Comparison of ENCODE assay signal across 1 cellular context in genomic region chr22:41286639-41287091, GRCh38.
TF ChIP-seq lines count a peak whose summit lies in the region.

No MANE protein-coding gene starts in this region.

TF ChIP-seq in GM12878, 131 proteins besides CTCF, POLR2A, EP300 and RAD21 (continued from another document and continues in another):
- TF ChIP-seq NRF1 (conservative IDR thresholded peaks at IDR 0.05; ENCODE audit: low read depth, low read length) = no peak
- no peak for TF ChIP-seq CHD4 (IDR thresholded peaks at IDR 0.05)
- TF ChIP-seq, protein P1, sequence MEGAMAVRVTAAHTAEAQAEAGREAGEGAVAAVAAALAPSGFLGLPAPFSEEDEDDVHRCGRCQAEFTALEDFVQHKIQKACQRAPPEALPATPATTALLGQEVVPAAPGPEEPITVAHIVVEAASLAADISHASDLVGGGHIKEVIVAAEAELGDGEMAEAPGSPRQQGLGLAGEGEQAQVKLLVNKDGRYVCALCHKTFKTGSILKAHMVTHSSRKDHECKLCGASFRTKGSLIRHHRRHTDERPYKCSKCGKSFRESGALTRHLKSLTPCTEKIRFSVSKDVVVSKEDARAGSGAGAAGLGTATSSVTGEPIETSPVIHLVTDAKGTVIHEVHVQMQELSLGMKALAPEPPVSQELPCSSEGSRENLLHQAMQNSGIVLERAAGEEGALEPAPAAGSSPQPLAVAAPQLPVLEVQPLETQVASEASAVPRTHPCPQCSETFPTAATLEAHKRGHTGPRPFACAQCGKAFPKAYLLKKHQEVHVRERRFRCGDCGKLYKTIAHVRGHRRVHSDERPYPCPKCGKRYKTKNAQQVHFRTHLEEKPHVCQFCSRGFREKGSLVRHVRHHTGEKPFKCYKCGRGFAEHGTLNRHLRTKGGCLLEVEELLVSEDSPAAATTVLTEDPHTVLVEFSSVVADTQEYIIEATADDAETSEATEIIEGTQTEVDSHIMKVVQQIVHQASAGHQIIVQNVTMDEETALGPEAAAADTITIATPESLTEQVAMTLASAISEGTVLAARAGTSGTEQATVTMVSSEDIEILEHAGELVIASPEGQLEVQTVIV (IDR thresholded peaks at IDR 0.05; ENCODE audit: borderline replicate concordance, partially characterized antibody) = no peak
- TF ChIP-seq JUND (IDR thresholded peaks at IDR 0.05; ENCODE audit: low read depth, low read length) = no peak
- TF ChIP-seq, protein P2, sequence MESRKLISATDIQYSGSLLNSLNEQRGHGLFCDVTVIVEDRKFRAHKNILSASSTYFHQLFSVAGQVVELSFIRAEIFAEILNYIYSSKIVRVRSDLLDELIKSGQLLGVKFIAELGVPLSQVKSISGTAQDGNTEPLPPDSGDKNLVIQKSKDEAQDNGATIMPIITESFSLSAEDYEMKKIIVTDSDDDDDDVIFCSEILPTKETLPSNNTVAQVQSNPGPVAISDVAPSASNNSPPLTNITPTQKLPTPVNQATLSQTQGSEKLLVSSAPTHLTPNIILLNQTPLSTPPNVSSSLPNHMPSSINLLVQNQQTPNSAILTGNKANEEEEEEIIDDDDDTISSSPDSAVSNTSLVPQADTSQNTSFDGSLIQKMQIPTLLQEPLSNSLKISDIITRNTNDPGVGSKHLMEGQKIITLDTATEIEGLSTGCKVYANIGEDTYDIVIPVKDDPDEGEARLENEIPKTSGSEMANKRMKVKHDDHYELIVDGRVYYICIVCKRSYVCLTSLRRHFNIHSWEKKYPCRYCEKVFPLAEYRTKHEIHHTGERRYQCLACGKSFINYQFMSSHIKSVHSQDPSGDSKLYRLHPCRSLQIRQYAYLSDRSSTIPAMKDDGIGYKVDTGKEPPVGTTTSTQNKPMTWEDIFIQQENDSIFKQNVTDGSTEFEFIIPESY (IDR thresholded peaks at IDR 0.05) = no peak
- no peak for TF ChIP-seq HDGF (IDR thresholded peaks at IDR 0.05)
- no peak for TF ChIP-seq BHLHE40 (IDR thresholded peaks at IDR 0.05; ENCODE audit: borderline replicate concordance in 1 of 2, low read depth in 2 of 2, low read length in 1 of 2)
- no peak for TF ChIP-seq SMARCA5 (IDR thresholded peaks at IDR 0.05)
- TF ChIP-seq HCFC1 (IDR thresholded peaks at IDR 0.05; ENCODE audit: low read length) = no peak
- TF ChIP-seq, protein P3, sequence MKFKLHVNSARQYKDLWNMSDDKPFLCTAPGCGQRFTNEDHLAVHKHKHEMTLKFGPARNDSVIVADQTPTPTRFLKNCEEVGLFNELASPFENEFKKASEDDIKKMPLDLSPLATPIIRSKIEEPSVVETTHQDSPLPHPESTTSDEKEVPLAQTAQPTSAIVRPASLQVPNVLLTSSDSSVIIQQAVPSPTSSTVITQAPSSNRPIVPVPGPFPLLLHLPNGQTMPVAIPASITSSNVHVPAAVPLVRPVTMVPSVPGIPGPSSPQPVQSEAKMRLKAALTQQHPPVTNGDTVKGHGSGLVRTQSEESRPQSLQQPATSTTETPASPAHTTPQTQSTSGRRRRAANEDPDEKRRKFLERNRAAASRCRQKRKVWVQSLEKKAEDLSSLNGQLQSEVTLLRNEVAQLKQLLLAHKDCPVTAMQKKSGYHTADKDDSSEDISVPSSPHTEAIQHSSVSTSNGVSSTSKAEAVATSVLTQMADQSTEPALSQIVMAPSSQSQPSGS (IDR thresholded peaks at IDR 0.05; ENCODE audit: low read length) = no peak; the same call in 1 of the 2 replicates
- TF ChIP-seq, protein P4, sequence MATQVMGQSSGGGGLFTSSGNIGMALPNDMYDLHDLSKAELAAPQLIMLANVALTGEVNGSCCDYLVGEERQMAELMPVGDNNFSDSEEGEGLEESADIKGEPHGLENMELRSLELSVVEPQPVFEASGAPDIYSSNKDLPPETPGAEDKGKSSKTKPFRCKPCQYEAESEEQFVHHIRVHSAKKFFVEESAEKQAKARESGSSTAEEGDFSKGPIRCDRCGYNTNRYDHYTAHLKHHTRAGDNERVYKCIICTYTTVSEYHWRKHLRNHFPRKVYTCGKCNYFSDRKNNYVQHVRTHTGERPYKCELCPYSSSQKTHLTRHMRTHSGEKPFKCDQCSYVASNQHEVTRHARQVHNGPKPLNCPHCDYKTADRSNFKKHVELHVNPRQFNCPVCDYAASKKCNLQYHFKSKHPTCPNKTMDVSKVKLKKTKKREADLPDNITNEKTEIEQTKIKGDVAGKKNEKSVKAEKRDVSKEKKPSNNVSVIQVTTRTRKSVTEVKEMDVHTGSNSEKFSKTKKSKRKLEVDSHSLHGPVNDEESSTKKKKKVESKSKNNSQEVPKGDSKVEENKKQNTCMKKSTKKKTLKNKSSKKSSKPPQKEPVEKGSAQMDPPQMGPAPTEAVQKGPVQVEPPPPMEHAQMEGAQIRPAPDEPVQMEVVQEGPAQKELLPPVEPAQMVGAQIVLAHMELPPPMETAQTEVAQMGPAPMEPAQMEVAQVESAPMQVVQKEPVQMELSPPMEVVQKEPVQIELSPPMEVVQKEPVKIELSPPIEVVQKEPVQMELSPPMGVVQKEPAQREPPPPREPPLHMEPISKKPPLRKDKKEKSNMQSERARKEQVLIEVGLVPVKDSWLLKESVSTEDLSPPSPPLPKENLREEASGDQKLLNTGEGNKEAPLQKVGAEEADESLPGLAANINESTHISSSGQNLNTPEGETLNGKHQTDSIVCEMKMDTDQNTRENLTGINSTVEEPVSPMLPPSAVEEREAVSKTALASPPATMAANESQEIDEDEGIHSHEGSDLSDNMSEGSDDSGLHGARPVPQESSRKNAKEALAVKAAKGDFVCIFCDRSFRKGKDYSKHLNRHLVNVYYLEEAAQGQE (IDR thresholded peaks at IDR 0.05; ENCODE audit: low read depth, low read length) = no peak
- TF ChIP-seq BMI1 (IDR thresholded peaks at IDR 0.05; ENCODE audit: borderline replicate concordance) = no peak
- TF ChIP-seq, protein P5, sequence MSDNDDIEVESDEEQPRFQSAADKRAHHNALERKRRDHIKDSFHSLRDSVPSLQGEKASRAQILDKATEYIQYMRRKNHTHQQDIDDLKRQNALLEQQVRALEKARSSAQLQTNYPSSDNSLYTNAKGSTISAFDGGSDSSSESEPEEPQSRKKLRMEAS (IDR thresholded peaks at IDR 0.05; ENCODE audit: low read depth, low read length) = no peak
- no peak for TF ChIP-seq ZSCAN29 (IDR thresholded peaks at IDR 0.05)
- peak; percentile 36; the same call in 1 of the 2 replicates for TF ChIP-seq PKNOX1 (IDR thresholded peaks at IDR 0.05)
- TF ChIP-seq, protein P6, sequence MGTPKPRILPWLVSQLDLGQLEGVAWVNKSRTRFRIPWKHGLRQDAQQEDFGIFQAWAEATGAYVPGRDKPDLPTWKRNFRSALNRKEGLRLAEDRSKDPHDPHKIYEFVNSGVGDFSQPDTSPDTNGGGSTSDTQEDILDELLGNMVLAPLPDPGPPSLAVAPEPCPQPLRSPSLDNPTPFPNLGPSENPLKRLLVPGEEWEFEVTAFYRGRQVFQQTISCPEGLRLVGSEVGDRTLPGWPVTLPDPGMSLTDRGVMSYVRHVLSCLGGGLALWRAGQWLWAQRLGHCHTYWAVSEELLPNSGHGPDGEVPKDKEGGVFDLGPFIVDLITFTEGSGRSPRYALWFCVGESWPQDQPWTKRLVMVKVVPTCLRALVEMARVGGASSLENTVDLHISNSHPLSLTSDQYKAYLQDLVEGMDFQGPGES (IDR thresholded peaks at IDR 0.05) = no peak
- no peak for TF ChIP-seq SREBF2 (IDR thresholded peaks at IDR 0.05; ENCODE audit: low read length)
- no peak for TF ChIP-seq ASH2L (IDR thresholded peaks at IDR 0.05; ENCODE audit: borderline replicate concordance, low read depth)
- TF ChIP-seq CHD1 (IDR thresholded peaks at IDR 0.05; ENCODE audit: low read depth, low read length) = no peak
- no peak for TF ChIP-seq RUNX3 (IDR thresholded peaks at IDR 0.05; ENCODE audit: low read length)
- TF ChIP-seq NKRF (conservative IDR thresholded peaks at IDR 0.05) = peak; percentile 24
- TF ChIP-seq FOS (IDR thresholded peaks at IDR 0.05; ENCODE audit: borderline replicate concordance, extremely low read depth, insufficient read length) = no peak
- TF ChIP-seq KDM1A (IDR thresholded peaks at IDR 0.05; ENCODE audit: borderline replicate concordance) = no peak
- TF ChIP-seq FOXK2 (IDR thresholded peaks at IDR 0.05) = 0 out of 2 replicates have a peak, but pooled peaks have one; percentile 32
- TF ChIP-seq EED (IDR thresholded peaks at IDR 0.05; ENCODE audit: low read depth) = no peak
- TF ChIP-seq POLR2AphosphoS2 (IDR thresholded peaks at IDR 0.05; ENCODE audit: low read depth, low read length) = no peak
- no peak for TF ChIP-seq SMAD1 (IDR thresholded peaks at IDR 0.05; ENCODE audit: low read depth, partially characterized antibody)
- TF ChIP-seq RFX5 (IDR thresholded peaks at IDR 0.05; ENCODE audit: low read depth, low read length) = no peak
- no peak for TF ChIP-seq TBL1XR1 (IDR thresholded peaks at IDR 0.05; ENCODE audit: low read depth, low read length)
- no peak for TF ChIP-seq MTA3 (IDR thresholded peaks at IDR 0.05; ENCODE audit: borderline replicate concordance, low read length)
- no peak for TF ChIP-seq SMC3 (IDR thresholded peaks at IDR 0.05; ENCODE audit: borderline replicate concordance, low read length)
- TF ChIP-seq NBN (IDR thresholded peaks at IDR 0.05) = no peak
- no peak for TF ChIP-seq HDAC2 (IDR thresholded peaks at IDR 0.05)
- no peak for TF ChIP-seq RCOR1 (conservative IDR thresholded peaks at IDR 0.05; ENCODE audit: low read depth, low read length)
- TF ChIP-seq, protein P7, sequence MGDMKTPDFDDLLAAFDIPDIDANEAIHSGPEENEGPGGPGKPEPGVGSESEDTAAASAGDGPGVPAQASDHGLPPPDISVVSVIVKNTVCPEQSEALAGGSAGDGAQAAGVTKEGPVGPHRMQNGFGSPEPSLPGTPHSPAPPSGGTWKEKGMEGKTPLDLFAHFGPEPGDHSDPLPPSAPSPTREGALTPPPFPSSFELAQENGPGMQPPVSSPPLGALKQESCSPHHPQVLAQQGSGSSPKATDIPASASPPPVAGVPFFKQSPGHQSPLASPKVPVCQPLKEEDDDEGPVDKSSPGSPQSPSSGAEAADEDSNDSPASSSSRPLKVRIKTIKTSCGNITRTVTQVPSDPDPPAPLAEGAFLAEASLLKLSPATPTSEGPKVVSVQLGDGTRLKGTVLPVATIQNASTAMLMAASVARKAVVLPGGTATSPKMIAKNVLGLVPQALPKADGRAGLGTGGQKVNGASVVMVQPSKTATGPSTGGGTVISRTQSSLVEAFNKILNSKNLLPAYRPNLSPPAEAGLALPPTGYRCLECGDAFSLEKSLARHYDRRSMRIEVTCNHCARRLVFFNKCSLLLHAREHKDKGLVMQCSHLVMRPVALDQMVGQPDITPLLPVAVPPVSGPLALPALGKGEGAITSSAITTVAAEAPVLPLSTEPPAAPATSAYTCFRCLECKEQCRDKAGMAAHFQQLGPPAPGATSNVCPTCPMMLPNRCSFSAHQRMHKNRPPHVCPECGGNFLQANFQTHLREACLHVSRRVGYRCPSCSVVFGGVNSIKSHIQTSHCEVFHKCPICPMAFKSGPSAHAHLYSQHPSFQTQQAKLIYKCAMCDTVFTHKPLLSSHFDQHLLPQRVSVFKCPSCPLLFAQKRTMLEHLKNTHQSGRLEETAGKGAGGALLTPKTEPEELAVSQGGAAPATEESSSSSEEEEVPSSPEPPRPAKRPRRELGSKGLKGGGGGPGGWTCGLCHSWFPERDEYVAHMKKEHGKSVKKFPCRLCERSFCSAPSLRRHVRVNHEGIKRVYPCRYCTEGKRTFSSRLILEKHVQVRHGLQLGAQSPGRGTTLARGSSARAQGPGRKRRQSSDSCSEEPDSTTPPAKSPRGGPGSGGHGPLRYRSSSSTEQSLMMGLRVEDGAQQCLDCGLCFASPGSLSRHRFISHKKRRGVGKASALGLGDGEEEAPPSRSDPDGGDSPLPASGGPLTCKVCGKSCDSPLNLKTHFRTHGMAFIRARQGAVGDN (IDR thresholded peaks at IDR 0.05) = no peak; the same call in 1 of the 2 replicates
- TF ChIP-seq STAT3 (IDR thresholded peaks at IDR 0.05; ENCODE audit: low read depth, low read length) = no peak
- TF ChIP-seq E2F8 (IDR thresholded peaks at IDR 0.05; ENCODE audit: low read depth, partially characterized antibody) = no peak
- no peak for TF ChIP-seq ESRRA (IDR thresholded peaks at IDR 0.05; ENCODE audit: low read length)
- TF ChIP-seq ZNF384 (IDR thresholded peaks at IDR 0.05; ENCODE audit: borderline replicate concordance, low read depth, low read length) = no peak
- TF ChIP-seq EGR1 (IDR thresholded peaks at IDR 0.05; ENCODE audit: borderline replicate concordance in 1 of 2, low read depth in 2 of 2, low read length in 2 of 2) = no peak
